3 cellular contexts compared by ENCODE assay signal in the genomic region with DNA sequence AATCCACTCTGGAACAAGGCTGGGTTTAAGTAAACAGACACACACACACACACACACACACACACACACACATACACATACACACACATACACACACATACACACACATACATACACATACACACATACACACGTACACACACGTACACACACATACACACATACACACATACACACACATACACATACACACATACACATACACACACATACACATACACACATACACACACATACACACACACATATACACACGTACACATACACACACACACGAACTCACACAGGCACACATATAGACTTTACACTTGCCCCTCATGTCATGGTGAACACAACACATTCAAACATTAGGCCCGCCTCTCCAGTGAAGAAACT. TPM values are rescaled to one million over a fixed set of nuclear protein-coding genes. Genes with fewer than 3 reads are reported as not detected.
"Had no signal": no experiment of that assay in that cellular context is flagged by ENCODE, and none has a peak within 500 bp of the region (broad histone marks: within the 10 kb centered on the region; RNA-seq: fewer than 3 reads in every experiment).

No MANE protein-coding gene starts in this region.

RNA-seq across cellular contexts. Expression of a gene that starts 5.6 kb away (rescaled TPM):
- total RNA-seq: HT1080, M059J, SJSA1 had no signal
